35 cellular contexts compared by ENCODE assay signal in genomic region chr11:68673291-68673930, GRCh38. TPM values are rescaled to one million over a fixed set of nuclear protein-coding genes. Genes with fewer than 3 reads are reported as not detected.
DNase-seq lines count a peak whose midpoint lies in the region; ATAC-seq, FAIRE-seq and TF ChIP-seq lines count a peak whose summit lies in the region.
"Had no signal": no experiment of that assay in that cellular context is flagged by ENCODE, and none has a peak within 500 bp of the region (broad histone marks: within the 10 kb centered on the region; RNA-seq: fewer than 3 reads in every experiment).

No MANE protein-coding gene starts in this region.

- H3K9ac ChIP-seq in astrocyte (ENCODE audit: low read length) = no peak overlapping the region

- no peak for FAIRE-seq in astrocyte (lab: Jason Lieb, UNC)
- FAIRE-seq: bronchial epithelial cell, GM12878, GM19239, keratinocyte had no signal

- H4K20me1 ChIP-seq in astrocyte (ENCODE audit: insufficient read depth, low read length) = no peaks in the 10 kb centered on the region

- no peak overlapping the region for H3K4me2 ChIP-seq in astrocyte (ENCODE audit: low read length)

- no peak overlapping the region for H2AFZ ChIP-seq in astrocyte (ENCODE audit: low read depth, low read length)

- H3K4me1 ChIP-seq in HEK293 (ENCODE audit: control insufficient read depth, insufficient read depth, low read length) (peaks cover 3% of the 10 kb centered on the region; the same call in 1 of the 2 replicates), astrocyte (ENCODE audit: insufficient read depth, low read length) (no peaks in the 10 kb centered on the region)
- H3K4me1 ChIP-seq: colonic mucosa, psoas muscle had no signal

- no peak overlapping the region for H3K4me3 ChIP-seq in HEK293 (ENCODE audit: low read depth, low read length)
- H3K4me3 ChIP-seq in astrocyte (ENCODE audit: insufficient read depth, low read depth, low read length) = no peak overlapping the region
- H3K4me3 ChIP-seq: colonic mucosa, GM12878, heart right ventricle, psoas muscle, tibial artery had no signal

- ATAC-seq in HG03025 (IDR thresholded peaks at IDR 0.05; ENCODE audit: low FRiP score, unreplicated experiment) = no peak
- ATAC-seq in GM19328 (IDR thresholded peaks at IDR 0.05; ENCODE audit: unreplicated experiment) = no peak
- ATAC-seq: activated CD8-positive, alpha-beta T cell treated with anti-CD3 and anti-CD28 coated beads for 36 hours; GM12878; left ventricle myocardium superior; psoas muscle; sciatic nerve had no signal

- peaks cover 6% of the 10 kb centered on the region for H3K36me3 Mint-ChIP-seq in astrocyte (ENCODE audit: low read depth, unreplicated experiment)
- peaks cover 4% of the 10 kb centered on the region for H3K36me3 Mint-ChIP-seq in glutamatergic neuron (ENCODE audit: unreplicated experiment)
- H3K36me3 Mint-ChIP-seq: CD4-positive, alpha-beta memory T cell had no signal

- H3K27ac ChIP-seq in HEK293 (ENCODE audit: extremely low read depth, low read depth, low read length) (no peak overlapping the region), astrocyte (ENCODE audit: low read depth, low read length) (no peak overlapping the region)
- H3K27ac ChIP-seq: colonic mucosa, heart right ventricle, HL-60, psoas muscle, tibial artery had no signal

- H3K4me1 Mint-ChIP-seq in astrocyte (ENCODE audit: low read depth, unreplicated experiment) (peaks cover 1% of the 10 kb centered on the region), glutamatergic neuron (ENCODE audit: low read depth, unreplicated experiment) (peaks cover 23% of the 10 kb centered on the region)
- H3K4me1 Mint-ChIP-seq: CD4-positive, alpha-beta memory T cell had no signal

- H3K27ac Mint-ChIP-seq in astrocyte (ENCODE audit: unreplicated experiment) (no peak overlapping the region), glutamatergic neuron (ENCODE audit: unreplicated experiment) (no peak overlapping the region)
- H3K27ac Mint-ChIP-seq: activated CD8-positive, alpha-beta T cell treated with anti-CD3 and anti-CD28 coated beads for 36 hours; activated naive CD4-positive, alpha-beta T cell treated with anti-CD3 and anti-CD28 coated beads for 36 hours; CD4-positive, alpha-beta memory T cell had no signal

- CTCF ChIA-PET in HEK293 (lab: Yijun Ruan, JAX) = interaction anchor here (1.2 kb wide), 1 partner anchor 195 kb away, joined by 4 read pairs; no protein-coding TSS in a partner anchor

- H3K4me3 Mint-ChIP-seq in astrocyte (ENCODE audit: unreplicated experiment) (no peak overlapping the region), glutamatergic neuron (ENCODE audit: unreplicated experiment) (no peak overlapping the region)
- H3K4me3 Mint-ChIP-seq: activated CD8-positive, alpha-beta T cell treated with anti-CD3 and anti-CD28 coated beads for 36 hours; activated naive CD4-positive, alpha-beta T cell treated with anti-CD3 and anti-CD28 coated beads for 36 hours; CD4-positive, alpha-beta memory T cell had no signal

- H3K27me3 Mint-ChIP-seq in astrocyte (ENCODE audit: low read depth, unreplicated experiment) (peaks cover 19% of the 10 kb centered on the region), glutamatergic neuron (ENCODE audit: unreplicated experiment) (peaks cover 5% of the 10 kb centered on the region)

- H3K9me3 Mint-ChIP-seq in astrocyte (ENCODE audit: unreplicated experiment) = peaks cover 7% of the 10 kb centered on the region
- H3K9me3 Mint-ChIP-seq in glutamatergic neuron (ENCODE audit: unreplicated experiment) = peaks cover 7% of the 10 kb centered on the region
- H3K9me3 Mint-ChIP-seq: activated CD8-positive, alpha-beta T cell treated with anti-CD3 and anti-CD28 coated beads for 36 hours had no signal

- H3K27me3 ChIP-seq in astrocyte (ENCODE audit: insufficient read depth, low read length) = peaks cover 4% of the 10 kb centered on the region
- H3K27me3 ChIP-seq: colonic mucosa had no signal

- H3K79me2 ChIP-seq in astrocyte (ENCODE audit: insufficient read depth, low read length) = no peaks in the 10 kb centered on the region

- POLR2A ChIA-PET in HEK293 (lab: Yijun Ruan, JAX) = no interaction called here

- no peaks in the 10 kb centered on the region for H3K9me3 ChIP-seq in HEK293 (ENCODE audit: control insufficient read depth, insufficient read depth, low read depth, low read length)
- H3K9me3 ChIP-seq in astrocyte (ENCODE audit: insufficient read depth, low read depth, low read length) = peaks cover 4% of the 10 kb centered on the region
- H3K9me3 ChIP-seq: colonic mucosa, psoas muscle had no signal

- H3K36me3 ChIP-seq in HEK293 (ENCODE audit: control insufficient read depth in 2 of 2, insufficient read depth in 1 of 2, low read length in 2 of 2) (no peaks in the 10 kb centered on the region), astrocyte (ENCODE audit: insufficient read depth, low read length) (no peaks in the 10 kb centered on the region)
- H3K36me3 ChIP-seq: colonic mucosa, heart right ventricle, tibial artery had no signal

- DNase-seq in astrocyte (ENCODE audit: low read depth) (peak; percentile 22), glutamatergic neuron (peak; percentile 10), SIG-M5 (lab: John Stamatoyannopoulos, UW) (no peak), AG08396 (ENCODE audit: low spot score) (no peak)
- DNase-seq: activated CD8-positive, alpha-beta memory T cell treated with anti-CD3 and anti-CD28 coated beads, Interleukin-2, amount 50 U/mL, for 48 hours; activated CD8-positive, alpha-beta T cell treated with anti-CD3 and anti-CD28 coated beads for 36 hours; activated naive CD4-positive, alpha-beta T cell treated with anti-CD3 and anti-CD28 coated beads for 36 hours; AML-193; CD4-positive, alpha-beta memory T cell; colonic mucosa; effector memory CD4-positive, alpha-beta T cell; GOT3; heart right ventricle; Karpas-422; left ventricle myocardium superior; mesendoderm; NCI-H1417 treated with DMSO at 0.1 percent for 48 hours; NCI-H2029 treated with DMSO at 0.1 percent for 48 hours; NCI-H526; NK-92 treated with Interleukin-12 subunit alpha and Interleukin-12 subunit beta, amount 100 ng/mL, for 24 hours; Right ventricle myocardium superior; stimulated activated CD4-positive, alpha-beta T cell treated with anti-CD3 and anti-CD28 coated beads, Interleukin-4, amount 100 ng/mL, for 24 hours; tibial artery had no signal

- TF ChIP-seq CTCF in HEK293 (tag by site-specific recombination; IDR thresholded peaks at IDR 0.05) (no peak), astrocyte (IDR thresholded peaks at IDR 0.05; ENCODE audit: insufficient read depth, low read depth, low read length) (no peak), glutamatergic neuron (IDR thresholded peaks at IDR 0.05; ENCODE audit: partially characterized antibody, unreplicated experiment) (no peak)

TF ChIP-seq in HEK293, 187 proteins besides CTCF, POLR2A, EP300 and RAD21:
- TF ChIP-seq ZNF501 (tag by site-specific recombination; IDR thresholded peaks at IDR 0.05) (no peak), ZIC2 (tag by site-specific recombination; IDR thresholded peaks at IDR 0.05) (no peak), ZNF449 (tag by site-specific recombination; IDR thresholded peaks at IDR 0.05) (no peak), SCRT1 (tag by site-specific recombination; IDR thresholded peaks at IDR 0.05; ENCODE audit: borderline replicate concordance) (no peak), ZNF600 (tag by site-specific recombination; IDR thresholded peaks at IDR 0.05) (no peak), GLIS1 (tag by site-specific recombination; IDR thresholded peaks at IDR 0.05) (peak; percentile 19; the same call in 1 of the 2 replicates), ZNF157 (tag by site-specific recombination; IDR thresholded peaks at IDR 0.05) (no peak)

RNA-seq across cellular contexts. Expression of gene GAL, which starts 10.9 kb away (rescaled TPM):
- 23.4 and 26.3 TPM in 2 replicates for total RNA-seq in astrocyte
- 37.6 TPM for total RNA-seq in glutamatergic neuron (ENCODE audit: unreplicated experiment)
- total RNA-seq: CD4-positive, alpha-beta memory T cell; fibroblast of villous mesenchyme; GM12878; left ventricle myocardium superior; Right ventricle myocardium superior; sciatic nerve; T-helper 2 cell treated with Interferon-gamma antibody and Interleukin-4, amounts not matched to agents 100 ng/mL and 5 ng/mL, for 36 hours had no signal

Comparison
In these comparisons a context has a peak if more than half of its experiments do, and no peak if none do; other contexts are left out.
1. DNase-seq: peak in astrocyte (single experiment) and glutamatergic neuron (single experiment); none in SIG-M5 (single experiment) and AG08396 (single experiment).